Comparison of ENCODE assay signal across 16 cellular contexts in the genomic region with DNA sequence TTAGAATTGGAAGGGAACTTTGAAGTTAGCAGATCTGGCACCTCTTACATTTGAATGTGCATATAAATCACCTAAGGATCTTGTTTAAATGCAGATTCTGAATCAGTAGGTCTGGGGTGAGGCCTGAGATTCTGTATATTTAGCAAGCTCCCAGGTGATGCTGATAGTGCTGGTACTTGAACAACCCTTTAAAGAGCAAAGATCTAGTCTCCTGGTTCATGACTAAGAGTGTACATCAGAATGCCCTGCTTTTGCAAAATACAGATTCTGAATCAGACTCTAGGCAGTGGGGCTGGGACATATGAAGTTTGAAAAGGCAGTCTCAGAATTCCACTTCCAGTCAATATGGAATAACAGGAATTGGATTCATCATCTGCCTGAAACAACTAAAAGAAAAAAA.
DNase-seq lines count a peak whose midpoint lies in the region; ATAC-seq and TF ChIP-seq lines count a peak whose summit lies in the region.
"Had no signal": no experiment of that assay in that cellular context is flagged by ENCODE, and none has a peak within 500 bp of the region (broad histone marks: within the 10 kb centered on the region; RNA-seq: fewer than 3 reads in every experiment).

No MANE protein-coding gene starts in this region.

- TF ChIP-seq CTCF in activated B cell treated with CpG ODN at 0.5 μM for 24 hours (IDR thresholded peaks at IDR 0.05) = no peak
- TF ChIP-seq CTCF in neutrophil (IDR thresholded peaks at IDR 0.05) = no peak
- no peak for TF ChIP-seq CTCF in SK-N-SH (IDR thresholded peaks at IDR 0.05)

- no peaks in the 10 kb centered on the region for H3K79me2 ChIP-seq in SK-N-SH (ENCODE audit: insufficient read depth)

- no peak overlapping the region for H3K9ac ChIP-seq in SK-N-SH

- intact Hi-C loops in activated naive CD4-positive, alpha-beta T cell treated with anti-CD3 and anti-CD28 coated beads for 36 hours (cut with micrococcal nuclease) = no loop called here
- intact Hi-C loops in activated B cell treated with CpG ODN at 0.5 μM for 24 hours (cut with micrococcal nuclease) = no loop called here
- intact Hi-C loops in Right ventricle myocardium inferior (cut with DNase I) = no loop called here

- H3K9me3 ChIP-seq in neutrophil (no peaks in the 10 kb centered on the region), SK-N-SH (peaks cover 13% of the 10 kb centered on the region; the same call in 1 of the 2 replicates)
- H3K9me3 ChIP-seq: BE2C, Caco-2 had no signal

- ATAC-seq in activated naive CD4-positive, alpha-beta T cell treated with anti-CD3 and anti-CD28 coated beads, Interleukin-2, amount 50 U/mL, for 72 hours = peak; percentile 37 to 38
- ATAC-seq in activated B cell treated with CpG ODN at 0.5 μM for 24 hours (ENCODE audit: low read depth) (no peak), Right ventricle myocardium inferior (no peak)
- ATAC-seq: HCT116 had no signal

- no peak overlapping the region for H2AFZ ChIP-seq in SK-N-SH (ENCODE audit: low read depth)

- H3K4me1 ChIP-seq in neutrophil (ENCODE audit: control insufficient read depth in 1 of 2, insufficient read depth in 1 of 2, low read depth in 1 of 2, low read length in 1 of 2) = peaks cover 39% of the 10 kb centered on the region in 2 experiments
- H3K4me1 ChIP-seq in SK-N-SH (ENCODE audit: control insufficient read depth in 1 of 2, insufficient read depth in 2 of 2, low read depth in 1 of 2, low read length in 1 of 2) = peaks cover 0 to 3% of the 10 kb centered on the region in 2 experiments; a peak in 1 of 4 replicates
- H3K4me1 ChIP-seq: BE2C, Caco-2 had no signal

- H3K36me3 Mint-ChIP-seq in activated naive CD4-positive, alpha-beta T cell treated with anti-CD3 and anti-CD28 coated beads, Interleukin-2, amount 50 U/mL, for 72 hours = peaks cover 14 to 39% of the 10 kb centered on the region in 2 donors
- H3K36me3 Mint-ChIP-seq in activated naive CD4-positive, alpha-beta T cell treated with anti-CD3 and anti-CD28 coated beads for 36 hours (ENCODE audit: low read depth) = peaks cover 5% of the 10 kb centered on the region
- peaks cover 2% of the 10 kb centered on the region for H3K36me3 Mint-ChIP-seq in activated B cell treated with CpG ODN at 0.5 μM for 24 hours (ENCODE audit: low read depth)

- TF ChIP-seq RAD21 in SK-N-SH (IDR thresholded peaks at IDR 0.05; ENCODE audit: low read length) = no peak

- H3K4me3 Mint-ChIP-seq in activated naive CD4-positive, alpha-beta T cell treated with anti-CD3 and anti-CD28 coated beads for 36 hours = no peak overlapping the region
- no peak overlapping the region for H3K4me3 Mint-ChIP-seq in activated B cell treated with CpG ODN at 0.5 μM for 24 hours
- H3K4me3 Mint-ChIP-seq: CD4-positive, alpha-beta T cell; HFFc6 had no signal

- peaks cover 31% of the 10 kb centered on the region for H3K4me1 Mint-ChIP-seq in activated naive CD4-positive, alpha-beta T cell treated with anti-CD3 and anti-CD28 coated beads for 36 hours (ENCODE audit: low read depth)
- peaks cover 53% of the 10 kb centered on the region for H3K4me1 Mint-ChIP-seq in activated B cell treated with CpG ODN at 0.5 μM for 24 hours

- no peaks in the 10 kb centered on the region for H3F3A ChIP-seq in SK-N-SH (replicated peaks; ENCODE audit: insufficient read depth)

- H3K27ac ChIP-seq in neutrophil (peak overlapping the region; percentile 75), SK-N-SH (ENCODE audit: low read depth in 2 of 2, low read length in 1 of 2) (no peak overlapping the region)

- POLR2A ChIA-PET in activated B cell treated with CpG ODN at 0.5 μM for 24 hours (lab: Charles Lee) (interaction anchor here (1.0 to 2.1 kb wide), 4 partner anchors 18 to 52 kb away, joined by 3 to 7 read pairs (median 4); no protein-coding TSS in a partner anchor), SK-N-SH (lab: Yijun Ruan, JAX) (no interaction called here)

- H3K9me3 Mint-ChIP-seq in activated naive CD4-positive, alpha-beta T cell treated with anti-CD3 and anti-CD28 coated beads, Interleukin-2, amount 50 U/mL, for 72 hours = peaks cover 11 to 44% of the 10 kb centered on the region in 2 donors
- H3K9me3 Mint-ChIP-seq in activated naive CD4-positive, alpha-beta T cell treated with anti-CD3 and anti-CD28 coated beads for 36 hours = peaks cover 15% of the 10 kb centered on the region
- H3K9me3 Mint-ChIP-seq in activated B cell treated with CpG ODN at 0.5 μM for 24 hours = peaks cover 11% of the 10 kb centered on the region

- no peaks in the 10 kb centered on the region for H3K9me2 ChIP-seq in SK-N-SH

- CTCF ChIA-PET in activated naive CD4-positive, alpha-beta T cell treated with anti-CD3 and anti-CD28 coated beads for 36 hours (lab: Charles Lee) = interaction anchor here (0.6 to 0.9 kb wide), 4 partner anchors 9 to 595 kb away, joined by 3 read pairs; no protein-coding TSS in a partner anchor
- CTCF ChIA-PET in activated B cell treated with CpG ODN at 0.5 μM for 24 hours (lab: Charles Lee) = no interaction called here
- CTCF ChIA-PET in SK-N-SH (lab: Yijun Ruan, JAX) = no interaction called here

- H3K27me3 Mint-ChIP-seq in activated naive CD4-positive, alpha-beta T cell treated with anti-CD3 and anti-CD28 coated beads for 36 hours (ENCODE audit: low read depth) = no peaks in the 10 kb centered on the region
- no peaks in the 10 kb centered on the region for H3K27me3 Mint-ChIP-seq in activated B cell treated with CpG ODN at 0.5 μM for 24 hours
- H3K27me3 Mint-ChIP-seq: CD4-positive, alpha-beta T cell had no signal

- H3K4me2 ChIP-seq in SK-N-SH = no peak overlapping the region

- TF ChIP-seq EP300 in SK-N-SH (IDR thresholded peaks at IDR 0.05; ENCODE audit: borderline replicate concordance in 1 of 2, low read depth in 1 of 2, low read length in 1 of 2) = no peak

- no peaks in the 10 kb centered on the region for H4K20me1 ChIP-seq in SK-N-SH (ENCODE audit: insufficient read depth)

- no peaks in the 10 kb centered on the region for H3K27me3 ChIP-seq in neutrophil
- H3K27me3 ChIP-seq in SK-N-SH (ENCODE audit: insufficient read depth) = no peaks in the 10 kb centered on the region
- H3K27me3 ChIP-seq: BE2C had no signal

- no peak overlapping the region for H3K27ac Mint-ChIP-seq in activated naive CD4-positive, alpha-beta T cell treated with anti-CD3 and anti-CD28 coated beads, Interleukin-2, amount 50 U/mL, for 72 hours
- no peak overlapping the region for H3K27ac Mint-ChIP-seq in activated naive CD4-positive, alpha-beta T cell treated with anti-CD3 and anti-CD28 coated beads for 36 hours
- peak overlapping the region; percentile 47 for H3K27ac Mint-ChIP-seq in activated B cell treated with CpG ODN at 0.5 μM for 24 hours
- H3K27ac Mint-ChIP-seq: CD4-positive, alpha-beta T cell; HFFc6 had no signal

- no peak overlapping the region for H3K4me3 ChIP-seq in neutrophil (ENCODE audit: low read depth in 1 of 2, low read length in 1 of 2)
- no peak overlapping the region for H3K4me3 ChIP-seq in SK-N-SH (ENCODE audit: low read depth in 2 of 2, low read length in 1 of 2)

- H3K36me3 ChIP-seq in neutrophil (no peaks in the 10 kb centered on the region), SK-N-SH (replicated peaks in 1 of 2; ENCODE audit: control insufficient read depth in 1 of 2, insufficient read depth in 2 of 2, low read length in 1 of 2) (no peaks in the 10 kb centered on the region)
- H3K36me3 ChIP-seq: BE2C had no signal

- no peak for DNase-seq in activated naive CD4-positive, alpha-beta T cell treated with anti-CD3 and anti-CD28 coated beads, Interleukin-2, amount 50 U/mL, for 72 hours (ENCODE audit: low spot score in 2 of 2)
- DNase-seq in activated naive CD4-positive, alpha-beta T cell treated with anti-CD3 and anti-CD28 coated beads for 36 hours = no peak
- DNase-seq in activated B cell treated with CpG ODN at 0.5 μM for 24 hours (no peak), dermis blood vessel endothelial cell (no peak), SK-N-SH (no peak), Right ventricle myocardium inferior (ENCODE audit: missing footprints) (no peak)
- DNase-seq: ACHN; BE2C; C1 segment of cervical spinal cord; Caco-2; CD4-positive, alpha-beta T cell; GOT3; H7; HFFc6 had no signal

TF ChIP-seq in SK-N-SH, 30 proteins besides CTCF, POLR2A, EP300 and RAD21 (continues in another document):
- TF ChIP-seq USF2 (IDR thresholded peaks at IDR 0.05; ENCODE audit: borderline replicate concordance, low read depth, low read length) (no peak), IRF3 (IDR thresholded peaks at IDR 0.05; ENCODE audit: low read depth, low read length) (no peak), FOSL2 (IDR thresholded peaks at IDR 0.05; ENCODE audit: borderline replicate concordance, low read depth) (no peak), SIN3A (IDR thresholded peaks at IDR 0.05; ENCODE audit: borderline replicate concordance, low read depth, low read length) (no peak), JUND (IDR thresholded peaks at IDR 0.05) (no peak), RXRA (IDR thresholded peaks at IDR 0.05; ENCODE audit: borderline replicate concordance, low read depth) (no peak), TAF1 (IDR thresholded peaks at IDR 0.05; ENCODE audit: borderline replicate concordance, low read depth, low read length) (no peak), SMC3 (IDR thresholded peaks at IDR 0.05; ENCODE audit: low read depth, low read length) (no peak), RFX5 (IDR thresholded peaks at IDR 0.05; ENCODE audit: low read length) (no peak), FOXM1 (IDR thresholded peaks at IDR 0.05; ENCODE audit: low read depth) (no peak), MAX (IDR thresholded peaks at IDR 0.05; ENCODE audit: low read depth) (no peak)

Comparison
In these comparisons a context has a peak if more than half of its experiments do, and no peak if none do; other contexts are left out.
1. ATAC-seq: peak in activated naive CD4-positive, alpha-beta T cell treated with anti-CD3 and anti-CD28 coated beads, Interleukin-2, amount 50 U/mL, for 72 hours (2 of 2); none in activated B cell treated with CpG ODN at 0.5 μM for 24 hours (single experiment) and Right ventricle myocardium inferior (single experiment).